In the genomic region with DNA sequence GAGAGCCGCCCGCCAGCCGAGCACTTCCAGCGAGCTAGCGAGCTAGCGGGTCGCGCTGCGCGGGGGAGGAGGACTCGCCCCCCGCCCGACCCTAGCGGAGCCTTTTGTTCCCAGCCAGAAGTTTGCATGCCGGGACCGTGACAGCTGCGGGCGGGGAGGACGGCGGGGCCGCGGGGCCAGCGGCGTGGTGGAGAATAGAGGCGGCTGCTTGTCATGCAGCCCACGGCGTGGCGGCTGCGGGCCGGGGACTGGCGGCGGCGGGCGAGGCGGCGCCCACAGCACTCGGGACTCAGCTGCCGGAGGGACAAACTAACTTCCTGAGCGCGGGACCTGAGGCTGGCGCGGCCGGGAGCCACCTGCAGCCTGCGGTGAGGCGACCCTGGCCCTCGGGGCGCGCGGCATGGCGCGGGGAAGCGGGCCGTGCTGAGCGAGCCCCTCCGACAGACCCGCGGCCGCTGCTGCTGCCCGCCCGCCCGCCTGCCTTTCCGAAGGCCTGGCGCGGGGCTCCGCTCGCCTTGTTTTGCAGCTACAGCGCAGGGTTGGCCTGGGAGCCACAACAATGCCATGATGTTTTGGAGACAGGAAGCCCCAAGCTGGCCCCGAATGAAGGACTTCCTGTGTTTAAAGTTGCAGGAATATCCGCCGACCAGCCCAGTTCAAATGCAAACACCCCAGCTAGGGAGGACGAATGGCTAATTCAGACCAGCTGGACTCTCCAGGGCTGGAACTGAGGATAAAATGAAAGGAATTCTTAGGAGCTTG, we compare ENCODE assay signal across 8 cellular contexts.
DNase-seq lines count a peak whose midpoint lies in the region; ATAC-seq and TF ChIP-seq lines count a peak whose summit lies in the region.

No MANE protein-coding gene starts in this region.

- no peaks in the 10 kb centered on the region for H3K27me3 ChIP-seq in mononuclear cell (ENCODE audit: insufficient read depth, low read length)
- H3K27me3 ChIP-seq in upper lobe of right lung, result no peaks in the 10 kb centered on the region

- peaks cover 9% of the 10 kb centered on the region for H3K36me3 ChIP-seq in upper lobe of right lung

- H3K27ac ChIP-seq in epithelial cell of prostate, result peak overlapping the region; percentile 77
- peak overlapping the region; percentile 91 for H3K27ac ChIP-seq in upper lobe of right lung

- intact Hi-C loops in upper lobe of right lung (cut with DNase I), result no loop called here

- no peaks in the 10 kb centered on the region for H3K27me3 Mint-ChIP-seq in T-helper 17 cell

- in situ Hi-C loops in ACHN (cut with HindIII; ENCODE audit: low pct_ligation_motif_present, low pct_unique_long_range_greater_than_20kb, low sequenced_read_pairs), result no loop called here

- H3K27ac Mint-ChIP-seq in T-helper 17 cell, result peak overlapping the region; percentile 37

- peak; percentile 30 for DNase-seq in ACHN
- DNase-seq in GM04504 (ENCODE audit: low read depth), result peak; percentile 63
- DNase-seq in HT-29 (ENCODE audit: low spot score), result peak; percentile 55
- no peak for DNase-seq in T-helper 17 cell
- no peak for DNase-seq in epithelial cell of prostate (ENCODE audit: low read depth, low spot score)
- DNase-seq in upper lobe of right lung, result peak; percentile 66

- H3K36me3 Mint-ChIP-seq in T-helper 17 cell (ENCODE audit: low read depth), result no peaks in the 10 kb centered on the region

- ATAC-seq in T-helper 17 cell (no peak), upper lobe of right lung (peak; percentile 4), GM18502 (IDR thresholded peaks at IDR 0.05; ENCODE audit: poor library complexity, unreplicated experiment) (no peak)

- H3K9me3 ChIP-seq in T-helper 17 cell (ENCODE audit: control insufficient read depth, low read length, poor library complexity, severe bottlenecking) (no peaks in the 10 kb centered on the region), mononuclear cell (ENCODE audit: low read depth, low read length) (no peaks in the 10 kb centered on the region), upper lobe of right lung (no peaks in the 10 kb centered on the region)

- H3K4me1 Mint-ChIP-seq in T-helper 17 cell, result peaks cover 40% of the 10 kb centered on the region

- no peak for TF ChIP-seq CTCF in upper lobe of right lung (IDR thresholded peaks at IDR 0.05)

- H3K4me1 ChIP-seq in mononuclear cell (ENCODE audit: insufficient read depth, low read length) (peaks cover 55% of the 10 kb centered on the region), upper lobe of right lung (peaks cover 77% of the 10 kb centered on the region)

- H3K4me3 Mint-ChIP-seq in T-helper 17 cell, result peak overlapping the region; percentile 89

- H3K4me3 ChIP-seq in mononuclear cell (ENCODE audit: low read length) (peak overlapping the region; percentile 50), upper lobe of right lung (peak overlapping the region; percentile 72)

Comparison
In these comparisons a context has a peak if more than half of its experiments do, and no peak if none do; other contexts are left out.
1. DNase-seq: peak in ACHN (single experiment), GM04504 (single experiment), HT-29 (single experiment) and upper lobe of right lung (single experiment); none in T-helper 17 cell (0 of 3) and epithelial cell of prostate (single experiment).